9 cellular contexts compared by ENCODE assay signal in genomic region chr15:64536244-64536836, GRCh38.
DNase-seq lines count a peak whose midpoint lies in the region; ATAC-seq lines count a peak whose summit lies in the region.
"Had no signal": no experiment of that assay in that cellular context is flagged by ENCODE, and none has a peak within 500 bp of the region (broad histone marks: within the 10 kb centered on the region; RNA-seq: fewer than 3 reads in every experiment).

No MANE protein-coding gene starts in this region.

- CTCF ChIA-PET in activated CD8-positive, alpha-beta T cell treated with anti-CD3 and anti-CD28 coated beads, Interleukin-2, amount 10 ng/mL, durations not matched to agents 7 days and 5 days (lab: Charles Lee) = no interaction called here

- 80% methylated on average over 6 of the region's 6 CpGs for WGBS in thymus

- H3K27me3 Mint-ChIP-seq in activated naive CD4-positive, alpha-beta T cell treated with anti-CD3 and anti-CD28 coated beads, Interleukin-2, amount 50 U/mL, for 24 hours = no peaks in the 10 kb centered on the region
- H3K27me3 Mint-ChIP-seq in activated CD8-positive, alpha-beta T cell treated with anti-CD3 and anti-CD28 coated beads, Interleukin-2, amount 10 ng/mL, durations not matched to agents 7 days and 5 days (ENCODE audit: low read depth) = no peaks in the 10 kb centered on the region
- H3K27me3 Mint-ChIP-seq: T-cell had no signal

- peaks cover 9% of the 10 kb centered on the region for H3K36me3 Mint-ChIP-seq in activated naive CD4-positive, alpha-beta T cell treated with anti-CD3 and anti-CD28 coated beads, Interleukin-2, amount 50 U/mL, for 24 hours
- peaks cover 17% of the 10 kb centered on the region for H3K36me3 Mint-ChIP-seq in activated CD8-positive, alpha-beta T cell treated with anti-CD3 and anti-CD28 coated beads, Interleukin-2, amount 10 ng/mL, durations not matched to agents 7 days and 5 days (ENCODE audit: low read depth)

- peak overlapping the region; percentile 76 for H3K27ac Mint-ChIP-seq in activated naive CD4-positive, alpha-beta T cell treated with anti-CD3 and anti-CD28 coated beads, Interleukin-2, amount 50 U/mL, for 24 hours
- H3K27ac Mint-ChIP-seq in activated CD8-positive, alpha-beta T cell treated with anti-CD3 and anti-CD28 coated beads, Interleukin-2, amount 10 ng/mL, durations not matched to agents 7 days and 5 days = peak overlapping the region; percentile 31

- H3K9me3 Mint-ChIP-seq in activated naive CD4-positive, alpha-beta T cell treated with anti-CD3 and anti-CD28 coated beads, Interleukin-2, amount 50 U/mL, for 24 hours = no peaks in the 10 kb centered on the region
- H3K9me3 Mint-ChIP-seq in activated CD8-positive, alpha-beta T cell treated with anti-CD3 and anti-CD28 coated beads, Interleukin-2, amount 10 ng/mL, durations not matched to agents 7 days and 5 days (ENCODE audit: insufficient read depth) = no peaks in the 10 kb centered on the region
- H3K9me3 Mint-ChIP-seq: T-cell had no signal

- peaks cover 45% of the 10 kb centered on the region for H3K4me1 Mint-ChIP-seq in activated naive CD4-positive, alpha-beta T cell treated with anti-CD3 and anti-CD28 coated beads, Interleukin-2, amount 50 U/mL, for 24 hours
- H3K4me1 Mint-ChIP-seq in activated CD8-positive, alpha-beta T cell treated with anti-CD3 and anti-CD28 coated beads, Interleukin-2, amount 10 ng/mL, durations not matched to agents 7 days and 5 days (ENCODE audit: low read depth) = peaks cover 39% of the 10 kb centered on the region

- H3K4me1 ChIP-seq in thymus (ENCODE audit: control insufficient read depth, insufficient read depth, low read length) = peaks cover 6% of the 10 kb centered on the region

- H3K4me3 ChIP-seq in thymus (ENCODE audit: low read length) = no peak overlapping the region

- POLR2A ChIA-PET in activated CD8-positive, alpha-beta T cell treated with anti-CD3 and anti-CD28 coated beads, Interleukin-2, amount 10 ng/mL, durations not matched to agents 7 days and 5 days (lab: Charles Lee) = no interaction called here

- peak; percentile 36 for ATAC-seq in activated CD8-positive, alpha-beta T cell treated with anti-CD3 and anti-CD28 coated beads, Interleukin-2, amount 10 ng/mL, durations not matched to agents 7 days and 5 days
- ATAC-seq in GM21528 (IDR thresholded peaks at IDR 0.05; ENCODE audit: low FRiP score, unreplicated experiment) (no peak), HG03175 (IDR thresholded peaks at IDR 0.05; ENCODE audit: unreplicated experiment) (no peak)

- H3K4me3 Mint-ChIP-seq in activated naive CD4-positive, alpha-beta T cell treated with anti-CD3 and anti-CD28 coated beads, Interleukin-2, amount 50 U/mL, for 24 hours = no peak overlapping the region
- H3K4me3 Mint-ChIP-seq in activated CD8-positive, alpha-beta T cell treated with anti-CD3 and anti-CD28 coated beads, Interleukin-2, amount 10 ng/mL, durations not matched to agents 7 days and 5 days = no peak overlapping the region
- H3K4me3 Mint-ChIP-seq: T-cell had no signal

- no peak for DNase-seq in activated naive CD4-positive, alpha-beta T cell (lab: John Stamatoyannopoulos, UW)
- no peak for DNase-seq in activated CD8-positive, alpha-beta T cell treated with anti-CD3 and anti-CD28 coated beads, Interleukin-2, amount 10 ng/mL, durations not matched to agents 7 days and 5 days
- peak; percentile 8 for DNase-seq in germinal center (ENCODE audit: low spot score)
- DNase-seq in NCI-H1694 (lab: John Stamatoyannopoulos, UW) = no peak
- DNase-seq: T-cell had no signal

- H3K9me3 ChIP-seq in thymus (ENCODE audit: control insufficient read depth) = no peaks in the 10 kb centered on the region

- peak overlapping the region; percentile 18 for H3K27ac ChIP-seq in thymus (ENCODE audit: low read depth)

- H3K27me3 ChIP-seq in thymus (ENCODE audit: control insufficient read depth, insufficient read depth) = no peaks in the 10 kb centered on the region

- H3K36me3 ChIP-seq in thymus (ENCODE audit: control insufficient read depth, insufficient read depth) = no peaks in the 10 kb centered on the region
